Comparison of ENCODE assay signal across 22 cellular contexts in the genomic region with DNA sequence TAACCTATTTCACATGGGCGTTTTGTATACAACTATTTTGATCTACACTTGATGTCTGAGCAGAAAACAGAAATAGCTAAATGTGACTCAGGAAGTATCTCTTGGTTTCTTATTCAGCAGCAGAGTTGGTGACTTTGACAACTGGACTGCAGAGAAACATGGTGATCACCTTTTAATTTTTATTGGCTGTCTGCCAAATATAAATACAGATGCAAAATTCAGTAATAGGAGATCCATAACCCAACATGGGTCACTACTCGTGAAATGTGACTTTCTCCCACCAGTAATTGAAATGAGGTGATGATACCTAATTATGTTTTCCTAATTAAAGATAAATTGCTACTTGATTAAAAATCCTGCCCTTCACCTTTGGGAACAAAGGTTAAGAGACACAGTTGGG.
"Had no signal": no experiment of that assay in that cellular context is flagged by ENCODE, and none has a peak within 500 bp of the region (broad histone marks: within the 10 kb centered on the region; RNA-seq: fewer than 3 reads in every experiment).

No MANE protein-coding gene starts in this region.

- H3K4me1 ChIP-seq: gastrocnemius medialis, lower lobe of right lung, prostate gland, right atrium auricular region, vagina had no signal

- H3K27ac Mint-ChIP-seq: naive thymus-derived CD8-positive, alpha-beta T cell; nephron progenitor cell; stimulated activated effector memory CD8-positive, alpha-beta T cell treated with anti-CD3 and anti-CD28 coated beads, Interleukin-12 subunit alpha, Interleukin-12 subunit beta, amount 100 ng/mL, for 72 hours had no signal

- H3K36me3 Mint-ChIP-seq: stimulated activated effector memory CD8-positive, alpha-beta T cell treated with anti-CD3 and anti-CD28 coated beads, Interleukin-12 subunit alpha, Interleukin-12 subunit beta, amount 100 ng/mL, for 72 hours had no signal

- DNase-seq: dorsolateral prefrontal cortex; effector CD4-positive, alpha-beta T cell; foreskin fibroblast; gastrocnemius medialis; head of caudate nucleus; left ventricle myocardium superior; lower lobe of right lung; naive thymus-derived CD8-positive, alpha-beta T cell; nephron progenitor cell; nucleus accumbens; sigmoid colon; stimulated activated CD4-positive, alpha-beta T cell treated with anti-CD3 and anti-CD28 coated beads, Interleukin-2, amount 100 ng/mL, for 24 hours; stimulated activated CD4-positive, alpha-beta T cell treated with anti-CD3 and anti-CD28 coated beads, Interleukin-4, amount 100 ng/mL, for 24 hours; stimulated activated naive CD4-positive, alpha-beta T cell treated with Interleukin-2 at 50 U/mL for 16 hours; stomach; trophoblast cell had no signal

- H3K4me3 Mint-ChIP-seq: naive thymus-derived CD8-positive, alpha-beta T cell; nephron progenitor cell; stimulated activated effector memory CD8-positive, alpha-beta T cell treated with anti-CD3 and anti-CD28 coated beads, Interleukin-12 subunit alpha, Interleukin-12 subunit beta, amount 100 ng/mL, for 72 hours had no signal

- H3K27me3 Mint-ChIP-seq: naive thymus-derived CD8-positive, alpha-beta T cell had no signal

- H3K4me3 ChIP-seq: dorsolateral prefrontal cortex, gastrocnemius medialis, lower lobe of right lung, prostate gland, right atrium auricular region, sigmoid colon, stomach, thyroid gland, vagina had no signal

- H3K27me3 ChIP-seq: dorsolateral prefrontal cortex, gastrocnemius medialis, right atrium auricular region, sigmoid colon, stomach, thyroid gland, vagina had no signal

- H3K9me3 Mint-ChIP-seq: naive thymus-derived CD8-positive, alpha-beta T cell; nephron progenitor cell; stimulated activated effector memory CD8-positive, alpha-beta T cell treated with anti-CD3 and anti-CD28 coated beads, Interleukin-12 subunit alpha, Interleukin-12 subunit beta, amount 100 ng/mL, for 72 hours had no signal

- H3K9me3 ChIP-seq: gastrocnemius medialis, lower lobe of right lung, prostate gland, right atrium auricular region, sigmoid colon, stomach, thyroid gland, vagina had no signal

- H3K27ac ChIP-seq: dorsolateral prefrontal cortex, epithelial cell of prostate, gastrocnemius medialis, lower lobe of right lung, prostate gland, right atrium auricular region, sigmoid colon, stomach, thyroid gland, vagina had no signal

- H3K4me1 Mint-ChIP-seq: naive thymus-derived CD8-positive, alpha-beta T cell; stimulated activated effector memory CD8-positive, alpha-beta T cell treated with anti-CD3 and anti-CD28 coated beads, Interleukin-12 subunit alpha, Interleukin-12 subunit beta, amount 100 ng/mL, for 72 hours had no signal

- H3K36me3 ChIP-seq: gastrocnemius medialis, lower lobe of right lung, prostate gland, right atrium auricular region, sigmoid colon, thyroid gland, vagina had no signal
